Comparison of ENCODE assay signal across 8 cellular contexts in the genomic region with DNA sequence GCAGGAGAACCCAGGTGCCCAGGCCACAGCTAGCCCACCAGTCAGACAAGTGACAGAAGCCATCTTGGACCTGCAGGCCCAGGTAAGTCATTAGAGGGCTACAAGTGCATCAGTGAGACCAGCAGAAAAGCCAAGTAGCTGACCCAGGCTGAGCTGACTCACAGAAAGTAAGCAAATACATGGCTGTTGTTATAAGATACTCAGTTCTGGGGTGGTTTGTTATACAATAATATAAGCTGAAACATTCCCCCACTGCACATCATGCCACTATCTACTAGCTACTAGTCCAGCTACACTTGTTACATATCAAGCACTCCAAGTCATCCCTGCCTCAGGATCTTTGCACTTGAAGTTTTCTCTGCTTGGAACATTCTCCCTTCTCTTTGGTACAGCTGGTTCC.
"Had no signal": no experiment of that assay in that cellular context is flagged by ENCODE, and none has a peak within 500 bp of the region (broad histone marks: within the 10 kb centered on the region; RNA-seq: fewer than 3 reads in every experiment).

No MANE protein-coding gene starts in this region.

- H3K9ac ChIP-seq: GM23248 had no signal

- H3K4me1 ChIP-seq: HAP-1 had no signal

- H3K27ac ChIP-seq: GM23248, HL-60 had no signal

- H2AFZ ChIP-seq: GM23248 had no signal

- DNase-seq: GM23248, GOT3, H7, KBM-7 had no signal

- H3K4me3 ChIP-seq: GM23248, HAP-1 had no signal

- FAIRE-seq: HepG2 had no signal

- H3K9me3 ChIP-seq: HAP-1 had no signal

- ATAC-seq: HCT116, HepG2 had no signal

- H3K36me3 ChIP-seq: HAP-1 had no signal
